8 cellular contexts compared by ENCODE assay signal in the genomic region with DNA sequence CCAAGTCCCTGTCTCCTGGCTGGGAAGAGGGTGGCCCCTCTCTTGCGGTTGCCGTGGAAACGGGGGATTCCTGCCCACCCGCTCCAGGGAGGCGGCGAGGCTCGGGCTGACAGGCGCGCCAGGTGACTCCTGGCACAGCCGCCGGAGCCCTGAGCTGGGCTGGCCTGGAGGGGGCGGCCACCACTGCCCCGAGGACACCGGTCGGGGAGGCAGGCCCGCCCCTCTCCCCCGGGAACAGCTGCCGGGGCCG.
DNase-seq lines count a peak whose midpoint lies in the region; ATAC-seq, FAIRE-seq and TF ChIP-seq lines count a peak whose summit lies in the region.

No MANE protein-coding gene starts in this region.

- TF ChIP-seq RAD21 in GM12878 (IDR thresholded peaks at IDR 0.05; ENCODE audit: insufficient read depth, low read depth, low read length): no peak

- H3K9me3 Mint-ChIP-seq in CD14-positive monocyte: no peaks in the 10 kb centered on the region

- TF ChIP-seq POLR2A in GM12878 (IDR thresholded peaks at IDR 0.05; ENCODE audit: low read depth, low read length): no peak
- TF ChIP-seq POLR2A in thyroid gland (IDR thresholded peaks at IDR 0.05): no peak

- CTCF ChIA-PET in GM12878 (lab: Yijun Ruan, JAX): interaction anchor here (0.8 to 0.9 kb wide), 2 partner anchors 52 to 79 kb away, joined by 3 read pairs; no protein-coding TSS in a partner anchor

- peaks cover 66% of the 10 kb centered on the region for H3K4me1 Mint-ChIP-seq in CD14-positive monocyte

- TF ChIP-seq EP300 in GM12878 (IDR thresholded peaks at IDR 0.05; ENCODE audit: borderline replicate concordance in 1 of 2, control insufficient read depth in 1 of 2, low read depth in 2 of 2, low read length in 2 of 2): no peak

- H3K79me2 ChIP-seq in GM12878 (ENCODE audit: control insufficient read depth, insufficient read depth, low read length): peaks cover 30% of the 10 kb centered on the region

- no peaks in the 10 kb centered on the region for H4K20me1 ChIP-seq in GM12878 (ENCODE audit: control insufficient read depth, insufficient read depth)

- H3K4me1 ChIP-seq in GM12878 (ENCODE audit: control insufficient read depth, insufficient read depth, low read length) (peaks cover 25% of the 10 kb centered on the region), thyroid gland (peaks cover 11 to 42% of the 10 kb centered on the region in 2 donors)

- DNase-seq in CD14-positive monocyte (ENCODE audit: low spot score) (no peak), HT-29 (ENCODE audit: low spot score) (peak; percentile 19), GM12878 (ENCODE audit: low read depth, low spot score) (no peak), left colon (no peak), thyroid gland (peak; percentile 30 to 37), DMS 273 treated with DMSO at 0.1 percent for 48 hours (lab: John Stamatoyannopoulos, UW) (no peak)
- no peak for DNase-seq in stimulated activated CD4-positive, alpha-beta T cell treated with anti-CD3 and anti-CD28 coated beads, Interleukin-12 subunit alpha, Interleukin-12 subunit beta, amount 100 ng/mL, for 4 hours

- intact Hi-C loops in CD14-positive monocyte (cut with micrococcal nuclease) (no loop called here), GM12878 (cut with micrococcal nuclease; ENCODE audit: unreplicated experiment) (no loop called here), left colon (cut with DNase I, micrococcal nuclease) (no loop called here), thyroid gland (cut with DNase I) (no loop called here)

- FAIRE-seq in GM12878 (lab: Jason Lieb, UNC): no peak

- TSS peak; percentile 52 for BruUV-seq in GM12878 (replicated peaks; lab: Mats Ljungman, UMichigan)

- 23% methylated on average over 14 of the region's 19 CpGs for WGBS in GM12878 (ENCODE audit: insufficient coverage, insufficient replicate concordance, low lambda C conversion rate, missing lambda C conversion rate)
- WGBS in thyroid gland, 2 donors: 0 to 3% methylated on average over 6 to 8 of the region's 19 CpGs

- H3K27me3 ChIP-seq in GM12878 (replicated peaks in 1 of 2; ENCODE audit: control insufficient read depth in 2 of 2, insufficient read depth in 2 of 2, low read length in 1 of 2) (no peaks in the 10 kb centered on the region), thyroid gland (no peaks in the 10 kb centered on the region)

- 0 out of 2 replicates have a peak overlapping the region, but pooled peaks have one; percentile 51 for H2AFZ ChIP-seq in GM12878 (ENCODE audit: control insufficient read depth, low read depth, low read length)

- peak overlapping the region; percentile 89 for H3K4me2 ChIP-seq in GM12878 (ENCODE audit: control insufficient read depth, insufficient read depth)

- peak; percentile 51 for ATAC-seq in GM12878
- ATAC-seq in left colon: peak; percentile 3
- no peak for ATAC-seq in GM18867 (IDR thresholded peaks at IDR 0.05; ENCODE audit: unreplicated experiment)

- in situ Hi-C loops in GM12878 (cut with MboI): no loop called here

- H3K4me3 ChIP-seq in GM12878: peak overlapping the region; percentile 95
- peak overlapping the region; percentile 35 to 60 (median 58) for H3K4me3 ChIP-seq in thyroid gland (replicated peaks in 1 of 3)

- peak overlapping the region in 4 of 7 donors; percentile 74 to 98 (median 76) for H3K27ac Mint-ChIP-seq in CD14-positive monocyte

- TF ChIP-seq CTCF in CD14-positive monocyte (IDR thresholded peaks at IDR 0.05) (no peak), GM12878 (IDR thresholded peaks at IDR 0.05 in 2 of 3, conservative IDR thresholded peaks at IDR 0.05 in 1 of 3; ENCODE audit: control insufficient read depth in 2 of 3, extremely low read depth in 1 of 3, insufficient read depth in 1 of 3, low read depth in 3 of 3, low read length in 3 of 3) (no peak; a peak in 1 of 6 replicates), thyroid gland (IDR thresholded peaks at IDR 0.05) (no peak)

- H3K9me3 ChIP-seq in GM12878 (replicated peaks; ENCODE audit: control insufficient read depth, insufficient read depth, low read length) (no peaks in the 10 kb centered on the region), thyroid gland (no peaks in the 10 kb centered on the region)

- H3K36me3 ChIP-seq in GM12878 (ENCODE audit: control insufficient read depth in 2 of 2, insufficient read depth in 2 of 2, low read length in 1 of 2) (no peaks in the 10 kb centered on the region; a peak in 1 of 4 replicates), thyroid gland (no peaks in the 10 kb centered on the region)

- POLR2A ChIA-PET in GM12878 (lab: Charles Lee): no interaction called here

- H3K27ac ChIP-seq in GM12878 (ENCODE audit: control insufficient read depth, insufficient read depth) (peak overlapping the region; percentile 42; the same call in 1 of the 2 replicates), thyroid gland (peak overlapping the region in 2 of 3 donors; percentile 68 to 83)

- peak overlapping the region; percentile 56; the same call in 1 of the 2 replicates for H3K9ac ChIP-seq in GM12878 (ENCODE audit: control insufficient read depth, insufficient read depth, low read length)

- H3K4me3 Mint-ChIP-seq in CD14-positive monocyte: peak overlapping the region; percentile 75 to 88

- RAD21 ChIA-PET in GM12878 (lab: Charles Lee; ENCODE audit: unreplicated experiment): no interaction called here

- peaks cover 0 to 7% (median 0%) of the 10 kb centered on the region in 3 donors for H3K27me3 Mint-ChIP-seq in CD14-positive monocyte (ENCODE audit: low read depth in 3 of 3)

- peaks cover 21 to 28% of the 10 kb centered on the region in 2 donors for H3K36me3 Mint-ChIP-seq in CD14-positive monocyte

- SMC1A ChIA-PET in GM12878 (lab: Charles Lee; ENCODE audit: uncharacterized antibody, unreplicated experiment): no interaction called here

TF ChIP-seq in GM12878, 131 proteins besides CTCF, POLR2A, EP300 and RAD21:
- TF ChIP-seq POLR2AphosphoS5 (IDR thresholded peaks at IDR 0.05; ENCODE audit: low read length) (no peak), HCFC1 (IDR thresholded peaks at IDR 0.05; ENCODE audit: low read length) (no peak), LARP7 (IDR thresholded peaks at IDR 0.05) (peak; percentile 50; the same call in 1 of the 2 replicates), BACH1 (IDR thresholded peaks at IDR 0.05; ENCODE audit: borderline replicate concordance) (peak; percentile 23; the same call in 1 of the 2 replicates), RB1 (IDR thresholded peaks at IDR 0.05; ENCODE audit: borderline replicate concordance) (0 out of 2 replicates have a peak, but pooled peaks have one; percentile 22)
- TF ChIP-seq, protein P1, sequence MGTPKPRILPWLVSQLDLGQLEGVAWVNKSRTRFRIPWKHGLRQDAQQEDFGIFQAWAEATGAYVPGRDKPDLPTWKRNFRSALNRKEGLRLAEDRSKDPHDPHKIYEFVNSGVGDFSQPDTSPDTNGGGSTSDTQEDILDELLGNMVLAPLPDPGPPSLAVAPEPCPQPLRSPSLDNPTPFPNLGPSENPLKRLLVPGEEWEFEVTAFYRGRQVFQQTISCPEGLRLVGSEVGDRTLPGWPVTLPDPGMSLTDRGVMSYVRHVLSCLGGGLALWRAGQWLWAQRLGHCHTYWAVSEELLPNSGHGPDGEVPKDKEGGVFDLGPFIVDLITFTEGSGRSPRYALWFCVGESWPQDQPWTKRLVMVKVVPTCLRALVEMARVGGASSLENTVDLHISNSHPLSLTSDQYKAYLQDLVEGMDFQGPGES (IDR thresholded peaks at IDR 0.05): no peak
TF ChIP-seq in GM12878: peak in this region for 3.

Comparison
In these comparisons a context has a peak if more than half of its experiments do, and no peak if none do; other contexts are left out.
1. DNase-seq: peak in HT-29 (single experiment) and thyroid gland (2 of 2); none in CD14-positive monocyte (single experiment), GM12878 (single experiment), left colon (0 of 2), stimulated activated CD4-positive, alpha-beta T cell treated with anti-CD3 and anti-CD28 coated beads, Interleukin-12 subunit alpha, Interleukin-12 subunit beta, amount 100 ng/mL, for 4 hours (single experiment) and DMS 273 treated with DMSO at 0.1 percent for 48 hours (single experiment).